9 cellular contexts compared by ENCODE assay signal in genomic region chr7:20064974-20065862, GRCh38.
DNase-seq lines count a peak whose midpoint lies in the region; ATAC-seq, FAIRE-seq and TF ChIP-seq lines count a peak whose summit lies in the region.
"Had no signal": no experiment of that assay in that cellular context is flagged by ENCODE, and none has a peak within 500 bp of the region (broad histone marks: within the 10 kb centered on the region; RNA-seq: fewer than 3 reads in every experiment).

No MANE protein-coding gene starts in this region.

- TF ChIP-seq CTCF in GM13976 (IDR thresholded peaks at IDR 0.05; ENCODE audit: borderline replicate concordance, control extremely low read depth, extremely low read depth, insufficient read depth, missing control alignments) (no peak), K562 (IDR thresholded peaks at IDR 0.05 in 2 of 3, conservative IDR thresholded peaks at IDR 0.05 in 1 of 3; ENCODE audit: insufficient read depth in 2 of 3, low read depth in 1 of 3, low read length in 3 of 3) (no peak)

- H3K27ac ChIP-seq in K562 (ENCODE audit: extremely low read depth, low read depth, low read length): no peak overlapping the region

- in situ Hi-C loops in GM13976 (cut with MboI; ENCODE audit: low sequenced_read_pairs, unreplicated experiment) (no loop called here), K562 (cut with MboI) (no loop called here)

- intact Hi-C loops in K562 (cut with micrococcal nuclease): no loop called here

- 3% methylated on average over 7 of the region's 7 CpGs for WGBS in K562 (ENCODE audit: insufficient coverage, low coverage, missing lambda C conversion rate)

- H3K79me2 ChIP-seq in K562 (ENCODE audit: control insufficient read depth, insufficient read depth, low read length): no peaks in the 10 kb centered on the region

- peak; percentile 49 for DNase-seq in GM13976 (ENCODE audit: low spot score)
- DNase-seq in K562 (ENCODE audit: extremely low read depth in 1 of 4, low spot score in 3 of 4): no peak
- DNase-seq in stimulated activated naive CD8-positive, alpha-beta T cell treated with anti-CD3 and anti-CD28 coated beads, Interleukin-15, amount 100 ng/mL, for 72 hours: peak; percentile 24 to 28
- no peak for DNase-seq in NOMO-1 (lab: John Stamatoyannopoulos, UW; ENCODE audit: unreplicated experiment in 2 of 2)
- no peak for DNase-seq in COLO668 (lab: John Stamatoyannopoulos, UW; ENCODE audit: unreplicated experiment)
- DNase-seq in NCI-H226: no peak

- H3K36me3 ChIP-seq in K562 (ENCODE audit: control insufficient read depth, insufficient read depth, low read length): no peaks in the 10 kb centered on the region

- POLR2A ChIA-PET in K562 (lab: Yijun Ruan, JAX): no interaction called here

- peak overlapping the region; percentile 58 for H2AFZ ChIP-seq in K562 (ENCODE audit: low read depth, low read length)

- H3K4me2 ChIP-seq in K562 (ENCODE audit: insufficient read depth, low read length): no peak overlapping the region

- no peak overlapping the region for H3K4me3 ChIP-seq in K562

- no peaks in the 10 kb centered on the region for H3K9me1 ChIP-seq in K562 (ENCODE audit: control insufficient read depth, insufficient read depth, low read length)

- H3K27me3 ChIP-seq in K562 (ENCODE audit: control insufficient read depth in 2 of 2, insufficient read depth in 2 of 2, low read length in 2 of 2): no peaks in the 10 kb centered on the region

- H3K4me3 Mint-ChIP-seq in stimulated activated naive CD8-positive, alpha-beta T cell treated with anti-CD3 and anti-CD28 coated beads, Interleukin-15, amount 100 ng/mL, for 72 hours: no peak overlapping the region

- H3K9me3 ChIP-seq in K562 (replicated peaks; ENCODE audit: control insufficient read depth, insufficient read depth, low read depth, low read length): no peaks in the 10 kb centered on the region; the same call in 1 of the 2 replicates

- no peak for FAIRE-seq in K562 (lab: Jason Lieb, UNC)
- FAIRE-seq: keratinocyte had no signal

- no TSS peak for BruUV-seq in K562 (replicated peaks; lab: Mats Ljungman, UMichigan)

- no peak for TF ChIP-seq EP300 in K562 (IDR thresholded peaks at IDR 0.05; ENCODE audit: low read length)

- ATAC-seq in GM21447 (IDR thresholded peaks at IDR 0.05; ENCODE audit: unreplicated experiment) (peak; percentile 98), HG03571 (IDR thresholded peaks at IDR 0.05; ENCODE audit: unreplicated experiment) (peak; percentile 95), K562 (no peak)
- peak; percentile 84 for ATAC-seq in stimulated activated naive CD8-positive, alpha-beta T cell treated with anti-CD3 and anti-CD28 coated beads, Interleukin-15, amount 100 ng/mL, for 72 hours

- no peaks in the 10 kb centered on the region for H3K27me3 Mint-ChIP-seq in stimulated activated naive CD8-positive, alpha-beta T cell treated with anti-CD3 and anti-CD28 coated beads, Interleukin-15, amount 100 ng/mL, for 72 hours

- H3K4me1 ChIP-seq in K562 (replicated peaks in 1 of 2; ENCODE audit: control insufficient read depth in 2 of 2, insufficient read depth in 2 of 2, low read length in 2 of 2): peaks cover 0 to 2% of the 10 kb centered on the region in 2 experiments; a peak in 2 of 5 replicates

- peaks cover 5 to 11% of the 10 kb centered on the region in 2 donors for H3K9me3 Mint-ChIP-seq in stimulated activated naive CD8-positive, alpha-beta T cell treated with anti-CD3 and anti-CD28 coated beads, Interleukin-15, amount 100 ng/mL, for 72 hours

- no peak overlapping the region for H3K9ac ChIP-seq in K562 (ENCODE audit: insufficient read depth in 1 of 2, low read depth in 2 of 2, low read length in 2 of 2)

- CTCF ChIA-PET in K562 (lab: Yijun Ruan, JAX; ENCODE audit: low intra/inter-chr PET ratio): no interaction called here

- no peaks in the 10 kb centered on the region for H4K20me1 ChIP-seq in K562 (replicated peaks; ENCODE audit: control insufficient read depth, insufficient read depth, low read length)

- peak overlapping the region in 1 of 2 donors; percentile 31 for H3K27ac Mint-ChIP-seq in stimulated activated naive CD8-positive, alpha-beta T cell treated with anti-CD3 and anti-CD28 coated beads, Interleukin-15, amount 100 ng/mL, for 72 hours

- H3K4me1 Mint-ChIP-seq in stimulated activated naive CD8-positive, alpha-beta T cell treated with anti-CD3 and anti-CD28 coated beads, Interleukin-15, amount 100 ng/mL, for 72 hours: peaks cover 18% of the 10 kb centered on the region

- no peak for TF ChIP-seq RAD21 in K562 (CRISPR knock-in tag; conservative IDR thresholded peaks at IDR 0.05 in 1 of 2, IDR thresholded peaks at IDR 0.05 in 1 of 2)

- TF ChIP-seq POLR2A in K562 (conservative IDR thresholded peaks at IDR 0.05): no peak

TF ChIP-seq in K562, 482 proteins besides CTCF, POLR2A, EP300 and RAD21:
- no peak for TF ChIP-seq ZNF408 (CRISPR knock-in tag; IDR thresholded peaks at IDR 0.05; ENCODE audit: low read depth)
- peak in 1 of 3 experiments; percentile 23 for TF ChIP-seq YY1 (IDR thresholded peaks at IDR 0.05; ENCODE audit: borderline replicate concordance in 1 of 3, control insufficient read depth in 1 of 3, extremely low read depth in 1 of 3, insufficient read depth in 3 of 3, insufficient read length in 1 of 3, insufficient replicate concordance in 2 of 3, low read depth in 1 of 3, low read length in 2 of 3)
- peak; percentile 71; the same call in 1 of the 2 replicates for TF ChIP-seq MEF2A (IDR thresholded peaks at IDR 0.05; ENCODE audit: control insufficient read depth, low read depth, low read length)

Comparison
In these comparisons a context has a peak if more than half of its experiments do, and no peak if none do; other contexts are left out.
1. DNase-seq: peak in GM13976 (single experiment) and stimulated activated naive CD8-positive, alpha-beta T cell treated with anti-CD3 and anti-CD28 coated beads, Interleukin-15, amount 100 ng/mL, for 72 hours (2 of 2); none in K562 (0 of 4), NOMO-1 (0 of 2), COLO668 (single experiment) and NCI-H226 (single experiment).